22 cellular contexts compared by ENCODE assay signal in genomic region chr6:81023007-81023582, GRCh38.
A peak's percentile ranks its signal among the peaks of the same experiment; 100 is the strongest.
DNase-seq lines count a peak whose midpoint lies in the region; ATAC-seq and TF ChIP-seq lines count a peak whose summit lies in the region.
"Had no signal": no experiment of that assay in that cellular context is flagged by ENCODE, and none has a peak within 500 bp of the region (broad histone marks: within the 10 kb centered on the region; RNA-seq: fewer than 3 reads in every experiment).

No MANE protein-coding gene starts in this region.

- no peak overlapping the region for H3K56ac ChIP-seq in mesendoderm (ENCODE audit: low read length)

- no peaks in the 10 kb centered on the region for H3K4me1 Mint-ChIP-seq in naive thymus-derived CD4-positive, alpha-beta T cell
- H3K4me1 Mint-ChIP-seq: CD8-positive, alpha-beta memory T cell had no signal

- TF ChIP-seq CTCF in astrocyte of the spinal cord (IDR thresholded peaks at IDR 0.05; ENCODE audit: low read depth, low read length), result no peak

- H3K23ac ChIP-seq in mesendoderm (ENCODE audit: low read length), result no peak overlapping the region

- no peaks in the 10 kb centered on the region for H3K36me3 ChIP-seq in mesendoderm (ENCODE audit: control insufficient read depth, insufficient read depth, low read length)
- H3K36me3 ChIP-seq in naive thymus-derived CD4-positive, alpha-beta T cell (ENCODE audit: control insufficient read depth in 2 of 3, insufficient read depth in 3 of 3, low read length in 3 of 3), result no peaks in the 10 kb centered on the region
- H3K36me3 ChIP-seq: colonic mucosa, gastroesophageal sphincter, left ventricle myocardium inferior, ovary, stomach, upper lobe of left lung, WERI-Rb-1 had no signal

- no peak overlapping the region for H3K4ac ChIP-seq in mesendoderm (ENCODE audit: low read depth, low read length)

- H3K9ac ChIP-seq in mesendoderm (ENCODE audit: low read length), result no peak overlapping the region

- peaks cover 0 to 5% (median 0%) of the 10 kb centered on the region in 5 donors for H3K36me3 Mint-ChIP-seq in naive thymus-derived CD4-positive, alpha-beta T cell
- H3K36me3 Mint-ChIP-seq: CD8-positive, alpha-beta memory T cell had no signal

- ATAC-seq in naive thymus-derived CD4-positive, alpha-beta T cell, result no peak
- ATAC-seq: gastroesophageal sphincter had no signal

- no peak overlapping the region for H4K5ac ChIP-seq in mesendoderm (ENCODE audit: low read length)

- no peak overlapping the region for H2BK5ac ChIP-seq in mesendoderm (ENCODE audit: low read length)

- no peak overlapping the region for H4K8ac ChIP-seq in mesendoderm (ENCODE audit: low read depth, low read length)

- H3K4me1 ChIP-seq in mesendoderm (ENCODE audit: control insufficient read depth, low read depth, low read length), result no peaks in the 10 kb centered on the region
- H3K4me1 ChIP-seq in naive thymus-derived CD4-positive, alpha-beta T cell (ENCODE audit: control insufficient read depth in 2 of 2, insufficient read depth in 2 of 2, low read length in 2 of 2), result no peaks in the 10 kb centered on the region
- H3K4me1 ChIP-seq: colonic mucosa, gastroesophageal sphincter, left ventricle myocardium inferior, stomach, upper lobe of left lung had no signal

- no peaks in the 10 kb centered on the region for H3K79me2 ChIP-seq in mesendoderm (ENCODE audit: control insufficient read depth, insufficient read depth, low read length)

- H2BK120ac ChIP-seq in mesendoderm (ENCODE audit: low read depth, low read length), result no peak overlapping the region

- WGBS in mesendoderm (ENCODE audit: extremely low coverage, insufficient coverage, low lambda C conversion rate), result no CpG with 5 or more reads among the region's 1 CpG

- intact Hi-C loops in naive thymus-derived CD4-positive, alpha-beta T cell (cut with micrococcal nuclease), result no loop called here

- in situ Hi-C loops in astrocyte of the spinal cord (cut with HindIII; ENCODE audit: low sequenced_read_pairs), result no loop called here

- POLR2A ChIA-PET in naive thymus-derived CD4-positive, alpha-beta T cell (lab: Charles Lee), result no interaction called here

- no peak overlapping the region for H2BK15ac ChIP-seq in mesendoderm (replicated peaks; ENCODE audit: low read depth)

- CTCF ChIA-PET in naive thymus-derived CD4-positive, alpha-beta T cell (lab: Charles Lee), result no interaction called here

- no peak overlapping the region for H3K27ac ChIP-seq in mesendoderm (ENCODE audit: low read depth, low read length)
- H3K27ac ChIP-seq in naive thymus-derived CD4-positive, alpha-beta T cell (ENCODE audit: low read depth, low read length), result no peak overlapping the region
- H3K27ac ChIP-seq: colonic mucosa, gastroesophageal sphincter, left ventricle myocardium inferior, ovary, stomach, upper lobe of left lung, WERI-Rb-1 had no signal

- no peak overlapping the region for H2AK5ac ChIP-seq in mesendoderm (ENCODE audit: low read length)

- no peak overlapping the region for H3K4me3 Mint-ChIP-seq in naive thymus-derived CD4-positive, alpha-beta T cell
- H3K4me3 Mint-ChIP-seq: CD8-positive, alpha-beta memory T cell had no signal

- H3K4me3 ChIP-seq in astrocyte of the spinal cord (ENCODE audit: low read depth, low read length) (no peak overlapping the region), mesendoderm (ENCODE audit: low read length) (no peak overlapping the region)
- H3K4me3 ChIP-seq in naive thymus-derived CD4-positive, alpha-beta T cell (ENCODE audit: low read length), result no peak overlapping the region
- H3K4me3 ChIP-seq: colonic mucosa, gastroesophageal sphincter, left ventricle myocardium inferior, ovary, stomach, upper lobe of left lung had no signal

- peak; percentile 23 for DNase-seq in NCI-H748 (lab: John Stamatoyannopoulos, UW; ENCODE audit: unreplicated experiment)
- DNase-seq in NCI-H748 treated with DMSO at 0.1 percent for 48 hours (lab: John Stamatoyannopoulos, UW), result no peak
- DNase-seq in MV-4-11 (lab: John Stamatoyannopoulos, UW), result peak; percentile 6
- DNase-seq in astrocyte of the spinal cord (ENCODE audit: low read depth, low spot score), result peak; percentile 31
- peak; percentile 72 for DNase-seq in mesendoderm
- no peak for DNase-seq in cerebellar nuclear complex (lab: John Stamatoyannopoulos, UW)
- DNase-seq in stimulated activated CD4-positive, alpha-beta T cell treated with anti-CD3 and anti-CD28 coated beads, Interleukin-4, amount 100 ng/mL, for 4 hours, result no peak
- DNase-seq in naive thymus-derived CD4-positive, alpha-beta T cell, result no peak
- DNase-seq: activated CD4-positive, alpha-beta T cell treated with anti-CD3 and anti-CD28 coated beads, Interleukin-2, amount 50 U/mL, for 4 hours; activated naive CD4-positive, alpha-beta T cell treated with anti-CD3 and anti-CD28 coated beads, Interleukin-2, amount 50 U/mL, for 16 hours; activated T-cell treated with anti-CD3 and anti-CD28 coated beads for 4 hours; CD8-positive, alpha-beta memory T cell; colonic mucosa; left ventricle myocardium inferior; NCI-H1048; NK-92 treated with Interleukin-12 subunit alpha and Interleukin-12 subunit beta, amount 100 ng/mL, for 24 hours; ovary; stomach; T-helper 1 cell; upper lobe of left lung; WERI-Rb-1 had no signal

- H3K18ac ChIP-seq in mesendoderm (ENCODE audit: low read length), result no peak overlapping the region

- H3K27me3 Mint-ChIP-seq in naive thymus-derived CD4-positive, alpha-beta T cell, result no peaks in the 10 kb centered on the region
- H3K27me3 Mint-ChIP-seq: CD8-positive, alpha-beta memory T cell had no signal

- no peak overlapping the region for H3K4me2 ChIP-seq in mesendoderm (ENCODE audit: low read length)

- H3K9me3 ChIP-seq in naive thymus-derived CD4-positive, alpha-beta T cell (ENCODE audit: control insufficient read depth in 2 of 3, low read length in 3 of 3), result no peaks in the 10 kb centered on the region
- H3K9me3 ChIP-seq: colonic mucosa had no signal

- H3K27ac Mint-ChIP-seq in naive thymus-derived CD4-positive, alpha-beta T cell, result no peak overlapping the region
- H3K27ac Mint-ChIP-seq: CD8-positive, alpha-beta memory T cell had no signal

- peaks cover 2 to 21% (median 11%) of the 10 kb centered on the region in 11 donors for H3K9me3 Mint-ChIP-seq in naive thymus-derived CD4-positive, alpha-beta T cell

- H3K27me3 ChIP-seq in mesendoderm (ENCODE audit: insufficient read depth, low read length, poor library complexity), result no peaks in the 10 kb centered on the region
- H3K27me3 ChIP-seq in naive thymus-derived CD4-positive, alpha-beta T cell (ENCODE audit: control insufficient read depth in 2 of 2, insufficient read depth in 2 of 2, low read length in 2 of 2), result no peaks in the 10 kb centered on the region
- H3K27me3 ChIP-seq: colonic mucosa, gastroesophageal sphincter, ovary, stomach, upper lobe of left lung had no signal

- H3K79me1 ChIP-seq in mesendoderm (ENCODE audit: low read length), result no peaks in the 10 kb centered on the region

Comparison
In these comparisons a context has a peak if more than half of its experiments do, and no peak if none do; other contexts are left out.
1. DNase-seq: peak in NCI-H748 (single experiment), MV-4-11 (single experiment), astrocyte of the spinal cord (single experiment) and mesendoderm (single experiment); none in NCI-H748 treated with DMSO at 0.1 percent for 48 hours (single experiment), cerebellar nuclear complex (0 of 2), stimulated activated CD4-positive, alpha-beta T cell treated with anti-CD3 and anti-CD28 coated beads, Interleukin-4, amount 100 ng/mL, for 4 hours (0 of 2) and naive thymus-derived CD4-positive, alpha-beta T cell (0 of 9).